ENCODE assay signal across 22 cellular contexts in the genomic region with DNA sequence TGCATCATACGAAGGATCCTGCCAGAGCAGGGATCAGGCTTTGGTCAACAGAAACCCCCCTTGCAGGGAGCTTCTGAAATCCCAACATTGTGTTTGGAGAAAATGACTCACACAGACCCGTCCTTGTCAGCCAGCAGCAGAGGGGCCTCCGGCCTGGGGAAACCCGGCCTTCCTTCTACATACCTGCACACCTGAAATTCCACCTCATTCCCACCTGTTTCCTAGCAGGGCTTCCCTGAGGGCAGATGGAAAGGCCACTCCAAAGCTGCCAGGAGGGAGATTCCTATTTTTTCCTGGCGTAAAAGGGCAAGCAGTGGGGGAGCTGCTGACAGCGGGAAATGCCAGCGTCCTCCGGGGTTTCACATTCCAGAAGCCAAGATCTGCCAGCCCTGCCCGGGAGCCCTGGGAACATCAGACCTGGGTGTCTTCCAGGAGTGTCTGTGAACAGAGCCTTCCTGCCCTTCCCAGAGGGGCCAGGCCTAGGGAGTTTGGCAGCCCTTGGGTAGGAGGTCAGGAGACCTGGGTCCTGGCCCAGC. TPM values are rescaled to one million over a fixed set of nuclear protein-coding genes. Genes with fewer than 3 reads are reported as not detected.
"Had no signal": no experiment of that assay in that cellular context is flagged by ENCODE, and none has a peak within 500 bp of the region (broad histone marks: within the 10 kb centered on the region; RNA-seq: fewer than 3 reads in every experiment).

No MANE protein-coding gene starts in this region.

- H3K4me1 ChIP-seq: uterus had no signal

- ATAC-seq: naive thymus-derived CD4-positive, alpha-beta T cell had no signal

- H3K9me3 ChIP-seq: tibial artery, uterus had no signal

- DNase-seq: activated CD4-positive, alpha-beta memory T cell treated with anti-CD3 and anti-CD28 coated beads for 36 hours; activated CD4-positive, alpha-beta T cell treated with anti-CD3 and anti-CD28 coated beads for 4 hours; activated T-cell treated with anti-CD3 and anti-CD28 coated beads for 4 hours; mesendoderm; naive thymus-derived CD4-positive, alpha-beta T cell; stimulated activated CD4-positive, alpha-beta T cell treated with anti-CD3 and anti-CD28 coated beads, Interleukin-2, amount 100 ng/mL, for 24 hours; stimulated activated naive CD4-positive, alpha-beta T cell treated with Interleukin-2 at 50 U/mL for 16 hours; SW 1271; tibial artery; uterus had no signal

- H3K27me3 ChIP-seq: uterus had no signal

- H3K9me3 Mint-ChIP-seq: activated CD4-positive, alpha-beta memory T cell treated with anti-CD3 and anti-CD28 coated beads for 36 hours; activated T-helper 1 cell treated with anti-CD3 and anti-CD28 coated beads, Interleukin-12 subunit alpha, Interleukin-12 subunit beta, Interleukin-2, Interleukin-4 antibody, amounts not matched to agents 30 ng/mL and 10 ng/mL and 1 ng/mL, durations not matched to agents 14 hours and 24 hours and 36 hours; T-helper 2 cell treated with Interferon-gamma antibody and Interleukin-4, amounts not matched to agents 5 μg/mL and 100 μg/mL, for 36 hours had no signal

- H3K27ac Mint-ChIP-seq: activated CD4-positive, alpha-beta memory T cell treated with anti-CD3 and anti-CD28 coated beads for 36 hours; activated naive CD8-positive, alpha-beta T cell; activated T-helper 1 cell treated with anti-CD3 and anti-CD28 coated beads, Interleukin-12 subunit alpha, Interleukin-12 subunit beta, Interleukin-2, Interleukin-4 antibody, amounts not matched to agents 30 ng/mL and 10 ng/mL and 1 ng/mL, durations not matched to agents 14 hours and 24 hours and 36 hours; naive thymus-derived CD4-positive, alpha-beta T cell; T-helper 2 cell treated with Interferon-gamma antibody and Interleukin-4, amounts not matched to agents 5 μg/mL and 100 μg/mL, for 36 hours had no signal

- H3K36me3 ChIP-seq: cardiac muscle cell, tibial artery, uterus had no signal

- H3K27ac ChIP-seq: cardiac muscle cell, tibial artery, uterus had no signal

- H3K36me3 Mint-ChIP-seq: activated CD4-positive, alpha-beta memory T cell treated with anti-CD3 and anti-CD28 coated beads for 36 hours; activated naive CD8-positive, alpha-beta T cell; naive thymus-derived CD4-positive, alpha-beta T cell had no signal

- H3K4me3 ChIP-seq: cardiac muscle cell, tibial artery, uterus had no signal

- H3K4me3 Mint-ChIP-seq: activated CD4-positive, alpha-beta memory T cell treated with anti-CD3 and anti-CD28 coated beads for 36 hours; activated naive CD8-positive, alpha-beta T cell; activated T-helper 1 cell treated with anti-CD3 and anti-CD28 coated beads, Interleukin-12 subunit alpha, Interleukin-12 subunit beta, Interleukin-2, Interleukin-4 antibody, amounts not matched to agents 30 ng/mL and 10 ng/mL and 1 ng/mL, durations not matched to agents 14 hours and 24 hours and 36 hours; naive thymus-derived CD4-positive, alpha-beta T cell; T-helper 2 cell treated with Interferon-gamma antibody and Interleukin-4, amounts not matched to agents 5 μg/mL and 100 μg/mL, for 36 hours had no signal

RNA-seq across cellular contexts. Expression of a gene that starts 3.0 kb away (rescaled TPM):
- total RNA-seq: activated CD4-positive, alpha-beta memory T cell treated with anti-CD3 and anti-CD28 coated beads for 36 hours; activated T-helper 1 cell treated with anti-CD3 and anti-CD28 coated beads, Interleukin-12 subunit alpha, Interleukin-12 subunit beta, Interleukin-2, Interleukin-4 antibody, amounts not matched to agents 30 ng/mL and 10 ng/mL and 1 ng/mL, durations not matched to agents 14 hours and 24 hours and 36 hours; cardiac muscle cell; epithelial cell of proximal tubule; fibroblast of lung; frontal cortex; kidney epithelial cell; mucosa of gallbladder; naive thymus-derived CD4-positive, alpha-beta T cell; renal cortical epithelial cell; skeletal muscle tissue; subcutaneous adipose tissue; uterus had no signal
- polyA plus RNA-seq: cardiac muscle cell; fibroblast of lung; naive thymus-derived CD4-positive, alpha-beta T cell had no signal
